32 cellular contexts compared by ENCODE assay signal in the genomic region with DNA sequence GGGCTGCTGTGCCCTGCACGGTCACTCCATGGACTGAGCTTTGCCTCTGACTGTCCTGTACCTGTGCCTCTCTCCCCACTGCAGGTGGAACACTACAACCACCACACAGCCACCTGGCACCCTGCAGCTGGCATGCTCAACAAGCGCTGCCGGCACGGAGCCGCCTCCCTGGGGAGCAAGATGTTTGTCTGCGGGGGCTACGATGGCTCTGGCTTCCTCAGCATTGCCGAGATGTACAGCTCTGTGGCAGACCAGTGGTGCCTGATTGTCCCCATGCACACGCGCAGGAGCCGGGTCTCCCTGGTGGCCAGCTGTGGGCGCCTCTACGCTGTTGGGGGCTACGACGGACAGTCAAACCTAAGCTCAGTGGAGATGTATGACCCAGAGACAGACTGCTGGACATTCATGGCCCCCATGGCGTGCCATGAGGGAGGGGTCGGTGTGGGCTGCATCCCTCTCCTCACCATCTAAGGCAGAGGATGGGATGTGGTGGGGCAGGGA.
"Had no signal": no experiment of that assay in that cellular context is flagged by ENCODE, and none has a peak within 500 bp of the region (broad histone marks: within the 10 kb centered on the region; RNA-seq: fewer than 3 reads in every experiment).

No MANE protein-coding gene starts in this region.

- H3K27ac ChIP-seq: ascending aorta, breast epithelium, coronary artery, foreskin keratinocyte, gastrocnemius medialis, heart left ventricle, WERI-Rb-1 had no signal

- H3K4me3 Mint-ChIP-seq: activated B cell treated with CpG ODN at 0.5 μM for 24 hours; activated CD8-positive, alpha-beta T cell treated with anti-CD3 and anti-CD28 coated beads for 36 hours; activated naive CD8-positive, alpha-beta T cell; activated T-cell treated with anti-CD3 and anti-CD28 coated beads, Interleukin-2, amount 50 U/mL, for 4 hours; brain; central memory CD8-positive, alpha-beta T cell; dendritic cell treated with granulocyte-macrophage colony-stimulating factor and Interleukin-4, amounts not matched to agents 40 ng/mL and 50 ng/mL, for 4 days; endodermal cell; T-cell; T-helper 1 cell treated with Interleukin-12 subunit alpha and Interleukin-12 subunit beta and Interleukin-4 antibody, amounts not matched to agents 30 μg/mL and 1 μg/mL, for 36 hours; T-helper 2 cell treated with Interferon-gamma antibody and Interleukin-4, amounts not matched to agents 5 μg/mL and 100 μg/mL, for 36 hours had no signal

- H3K4me3 ChIP-seq: ascending aorta, breast epithelium, coronary artery, dorsolateral prefrontal cortex, gastrocnemius medialis, heart left ventricle had no signal

- ATAC-seq: activated CD4-positive, CD25-positive, alpha-beta regulatory T cell treated with anti-CD3 and anti-CD28 coated beads, Interleukin-2, amount 50 U/mL, for 24 hours; activated CD8-positive, alpha-beta T cell treated with anti-CD3 and anti-CD28 coated beads for 36 hours; activated T-cell treated with anti-CD3 and anti-CD28 coated beads, Interleukin-2, amount 50 U/mL, for 4 hours; esophagus mucosa; foreskin keratinocyte; gastrocnemius medialis; heart left ventricle; T-cell had no signal

- H3K27ac Mint-ChIP-seq: activated B cell treated with CpG ODN at 0.5 μM for 24 hours; activated CD8-positive, alpha-beta T cell treated with anti-CD3 and anti-CD28 coated beads for 36 hours; activated naive CD8-positive, alpha-beta T cell; activated T-helper 2 cell treated with anti-CD3 and anti-CD28 coated beads, Interferon-gamma antibody, Interleukin-2, Interleukin-4, amounts not matched to agents 10 μg/mL and 5 μg/mL and 100 μg/mL, durations not matched to agents 14 hours and 24 hours and 36 hours; dendritic cell treated with granulocyte-macrophage colony-stimulating factor and Interleukin-4, amounts not matched to agents 40 ng/mL and 50 ng/mL, for 4 days; endodermal cell; T-helper 1 cell treated with Interleukin-12 subunit alpha and Interleukin-12 subunit beta and Interleukin-4 antibody, amounts not matched to agents 30 μg/mL and 1 μg/mL, for 36 hours; T-helper 2 cell treated with Interferon-gamma antibody and Interleukin-4, amounts not matched to agents 5 μg/mL and 100 μg/mL, for 36 hours had no signal

- H3K9me3 ChIP-seq: ascending aorta, breast epithelium, gastrocnemius medialis, heart left ventricle had no signal

- H3K9me3 Mint-ChIP-seq: activated B cell treated with CpG ODN at 0.5 μM for 24 hours; activated CD8-positive, alpha-beta T cell treated with anti-CD3 and anti-CD28 coated beads for 36 hours; activated T-cell treated with anti-CD3 and anti-CD28 coated beads, Interleukin-2, amount 50 U/mL, for 4 hours; activated T-helper 2 cell treated with anti-CD3 and anti-CD28 coated beads, Interferon-gamma antibody, Interleukin-2, Interleukin-4, amounts not matched to agents 10 μg/mL and 5 μg/mL and 100 μg/mL, durations not matched to agents 14 hours and 24 hours and 36 hours; brain; central memory CD8-positive, alpha-beta T cell; dendritic cell treated with granulocyte-macrophage colony-stimulating factor and Interleukin-4, amounts not matched to agents 40 ng/mL and 50 ng/mL, for 4 days; endodermal cell; T-cell; T-helper 1 cell treated with Interleukin-12 subunit alpha and Interleukin-12 subunit beta and Interleukin-4 antibody, amounts not matched to agents 30 μg/mL and 1 μg/mL, for 36 hours; T-helper 2 cell treated with Interferon-gamma antibody and Interleukin-4, amounts not matched to agents 5 μg/mL and 100 μg/mL, for 36 hours had no signal

- H3K4me1 ChIP-seq: ascending aorta, breast epithelium, foreskin keratinocyte, gastrocnemius medialis had no signal

- H3K27me3 Mint-ChIP-seq: activated B cell treated with CpG ODN at 0.5 μM for 24 hours; activated CD8-positive, alpha-beta T cell treated with anti-CD3 and anti-CD28 coated beads for 36 hours; activated naive CD8-positive, alpha-beta T cell; brain; central memory CD8-positive, alpha-beta T cell; T-cell had no signal

- H3K4me1 Mint-ChIP-seq: brain; central memory CD8-positive, alpha-beta T cell had no signal

- H3K27me3 ChIP-seq: ascending aorta, breast epithelium, dorsolateral prefrontal cortex, foreskin keratinocyte, gastrocnemius medialis, heart left ventricle had no signal

- DNase-seq: activated B cell treated with CpG ODN at 0.5 μM for 24 hours; activated CD4-positive, alpha-beta T cell treated with anti-CD3 and anti-CD28 coated beads for 48 hours; activated CD4-positive, alpha-beta T cell treated with anti-CD3 and anti-CD28 coated beads, Interleukin-2, amount 50 U/mL, for 1 hour; activated CD4-positive, alpha-beta T cell treated with anti-CD3 and anti-CD28 coated beads, Interleukin-2, amount 50 U/mL, for 48 hours; activated CD8-positive, alpha-beta memory T cell treated with anti-CD3 and anti-CD28 coated beads for 24 hours; activated CD8-positive, alpha-beta T cell treated with anti-CD3 and anti-CD28 coated beads for 36 hours; activated effector memory CD4-positive, alpha-beta T cell treated with anti-CD3 and anti-CD28 coated beads, Interleukin-2, amount 50 U/mL, for 16 hours; activated naive CD4-positive, alpha-beta T cell treated with anti-CD3 and anti-CD28 coated beads, Interleukin-2, amount 50 U/mL, for 16 hours; activated T-cell treated with anti-CD3 and anti-CD28 coated beads, Interleukin-2, amount 50 U/mL, for 4 hours; effector memory CD4-positive, alpha-beta T cell; endodermal cell; foreskin keratinocyte; gastrocnemius medialis; glutamatergic neuron; heart left ventricle; SW 1271; T-cell; T1000; WERI-Rb-1 had no signal
